Comparison of ENCODE assay signal across 10 cellular contexts in genomic region chr7:27103489-27104226, GRCh38. TPM values are rescaled to one million over a fixed set of nuclear protein-coding genes. Genes with fewer than 3 reads are reported as not detected.
A peak's percentile ranks its signal among the peaks of the same experiment; 100 is the strongest.
DNase-seq lines count a peak whose midpoint lies in the region; ATAC-seq and TF ChIP-seq lines count a peak whose summit lies in the region.
"Had no signal": no experiment of that assay in that cellular context is flagged by ENCODE, and none has a peak within 500 bp of the region (broad histone marks: within the 10 kb centered on the region; RNA-seq: fewer than 3 reads in every experiment).

No MANE protein-coding gene starts in this region.

- intact Hi-C loops in MCF 10A (cut with micrococcal nuclease) (no loop called here), right lobe of liver (cut with DNase I) (no loop called here)

- H3K27ac ChIP-seq in right lobe of liver: peak overlapping the region; percentile 50 to 71 (median 54)

- H3K27me3 ChIP-seq in right lobe of liver: peaks cover 0 to 25% of the 10 kb centered on the region in 2 donors

- no peak overlapping the region for H3K4me3 ChIP-seq in right lobe of liver

- peaks cover 0 to 3% (median 0%) of the 10 kb centered on the region in 4 donors for H3K4me1 ChIP-seq in right lobe of liver

- WGBS in right lobe of liver (ENCODE audit: insufficient coverage, low coverage, low lambda C conversion rate, missing lambda C conversion rate): 11% methylated on average over 22 of the region's 35 CpGs

- no peaks in the 10 kb centered on the region for H3K27me3 Mint-ChIP-seq in MCF 10A (ENCODE audit: insufficient read depth, unreplicated experiment)

- peaks cover 57% of the 10 kb centered on the region for H3K4me1 Mint-ChIP-seq in MCF 10A (ENCODE audit: insufficient read depth, unreplicated experiment)
- peaks cover 37% of the 10 kb centered on the region for H3K4me1 Mint-ChIP-seq in stimulated activated effector memory CD8-positive, alpha-beta T cell treated with anti-CD3 and anti-CD28 coated beads, Interleukin-12 subunit alpha, Interleukin-12 subunit beta, amount 100 ng/mL, for 72 hours

- H3K4me3 Mint-ChIP-seq in MCF 10A (ENCODE audit: unreplicated experiment): peak overlapping the region; percentile 83
- peak overlapping the region; percentile 59 for H3K4me3 Mint-ChIP-seq in stimulated activated effector memory CD8-positive, alpha-beta T cell treated with anti-CD3 and anti-CD28 coated beads, Interleukin-12 subunit alpha, Interleukin-12 subunit beta, amount 100 ng/mL, for 72 hours

- no peaks in the 10 kb centered on the region for H3K36me3 ChIP-seq in right lobe of liver

- in situ Hi-C loops in KBM-7 (cut with MboI; ENCODE audit: low pct_unique_long_range_greater_than_20kb, low sequenced_read_pairs): no loop called here

- TF ChIP-seq POLR2A in right lobe of liver (IDR thresholded peaks at IDR 0.05): no peak

- CTCF ChIA-PET in MCF 10A (lab: Yijun Ruan, JAX): interaction anchor here (3.1 kb wide), 1 partner anchor 249 kb away, joined by 16 read pairs; no protein-coding TSS in a partner anchor

- POLR2A ChIA-PET in MCF 10A (lab: Yijun Ruan, JAX): interaction anchor here (0.6 to 2.0 kb wide), 7 partner anchors 9 to 574 kb away, joined by 3 to 8 read pairs (median 4); no protein-coding TSS in a partner anchor

- no TSS peak for BruUV-seq in MCF 10A (replicated peaks; lab: Mats Ljungman, UMichigan)

- TF ChIP-seq CTCF in MCF 10A (IDR thresholded peaks at IDR 0.05; ENCODE audit: unreplicated experiment) (no peak), right lobe of liver (IDR thresholded peaks at IDR 0.05) (no peak)

- no peaks in the 10 kb centered on the region for H3K9me3 ChIP-seq in right lobe of liver

- ATAC-seq in right lobe of liver (peak in 2 of 4 donors; percentile 7 to 11), GM18870 (IDR thresholded peaks at IDR 0.05; ENCODE audit: unreplicated experiment) (no peak), GM21723 (IDR thresholded peaks at IDR 0.05; ENCODE audit: unreplicated experiment) (no peak), HG02571 (IDR thresholded peaks at IDR 0.05; ENCODE audit: unreplicated experiment) (no peak)
- ATAC-seq in stimulated activated effector memory CD8-positive, alpha-beta T cell treated with anti-CD3 and anti-CD28 coated beads, Interleukin-12 subunit alpha, Interleukin-12 subunit beta, amount 100 ng/mL, for 72 hours: no peak

- DNase-seq in KBM-7 (peak; percentile 33), MCF 10A (ENCODE audit: unreplicated experiment) (peak; percentile 53), right lobe of liver (no peak), superior temporal gyrus (ENCODE audit: extremely low spot score) (no peak)
- DNase-seq in stimulated activated effector memory CD8-positive, alpha-beta T cell treated with anti-CD3 and anti-CD28 coated beads, Interleukin-12 subunit alpha, Interleukin-12 subunit beta, amount 100 ng/mL, for 72 hours (ENCODE audit: low spot score in 2 of 2): no peak
- DNase-seq: activated T-cell treated with anti-CD3 and anti-CD28 coated beads for 4 hours, T-cell had no signal

- no peaks in the 10 kb centered on the region for H3K9me3 Mint-ChIP-seq in MCF 10A (ENCODE audit: unreplicated experiment)
- no peaks in the 10 kb centered on the region for H3K9me3 Mint-ChIP-seq in stimulated activated effector memory CD8-positive, alpha-beta T cell treated with anti-CD3 and anti-CD28 coated beads, Interleukin-12 subunit alpha, Interleukin-12 subunit beta, amount 100 ng/mL, for 72 hours
- H3K9me3 Mint-ChIP-seq: T-cell had no signal

- H3K27ac Mint-ChIP-seq in MCF 10A (ENCODE audit: low read depth, unreplicated experiment): peak overlapping the region; percentile 99
- no peak overlapping the region for H3K27ac Mint-ChIP-seq in stimulated activated effector memory CD8-positive, alpha-beta T cell treated with anti-CD3 and anti-CD28 coated beads, Interleukin-12 subunit alpha, Interleukin-12 subunit beta, amount 100 ng/mL, for 72 hours

- H3K36me3 Mint-ChIP-seq in MCF 10A (ENCODE audit: insufficient read depth, unreplicated experiment): peaks cover 67% of the 10 kb centered on the region
- H3K36me3 Mint-ChIP-seq in stimulated activated effector memory CD8-positive, alpha-beta T cell treated with anti-CD3 and anti-CD28 coated beads, Interleukin-12 subunit alpha, Interleukin-12 subunit beta, amount 100 ng/mL, for 72 hours: peaks cover 23% of the 10 kb centered on the region

RNA-seq across cellular contexts. Expression of gene HOXA2, which starts 1.2 kb away (rescaled TPM):
- total RNA-seq in MCF 10A (2022) (1.2 and 1.4 TPM in 2 replicates), right lobe of liver (under 1 TPM in 3 of 6 experiments, not detected in 3; 0.16 to 0.19 (median 0.17) TPM)
- total RNA-seq: T-cell had no signal

RNA-seq across cellular contexts. Expression of gene HOXA1, which starts 7.9 kb away (rescaled TPM):
- 5.6 and 7.1 TPM in 2 replicates for total RNA-seq in MCF 10A (2022)
- under 1 TPM in 5 of 6 experiments, not detected in 1; 0.09 to 0.31 (median 0.17) TPM for total RNA-seq in right lobe of liver

RNA-seq across cellular contexts. Expression of gene HOXA4, which starts 26.9 kb away (rescaled TPM):
- total RNA-seq in MCF 10A (2022) (2.6 and 3.7 TPM in 2 replicates), right lobe of liver (1 to 10 TPM in 1 of 6 experiments, under 1 TPM in 4, not detected in 1; 0.55 to 1.6 (median 0.75) TPM)

RNA-seq across cellular contexts. Expression of gene HOXA5, which starts 39.8 kb away (rescaled TPM):
- 7.4 and 8.8 TPM in 2 replicates for total RNA-seq in MCF 10A (2022)
- 1 to 10 TPM in 2 of 6 experiments, under 1 TPM in 4; 0.18 to 1.5 (median 0.65) TPM for total RNA-seq in right lobe of liver

RNA-seq across cellular contexts. Expression of gene HOXA6, which starts 43.9 kb away (rescaled TPM):
- 0.96 and 2.0 TPM in 2 replicates for total RNA-seq in MCF 10A (2022)
- not detected for total RNA-seq in right lobe of liver

Comparison
In these comparisons a context has a peak if more than half of its experiments do, and no peak if none do; other contexts are left out.
1. DNase-seq: peak in KBM-7 (single experiment) and MCF 10A (single experiment); none in right lobe of liver (0 of 3), stimulated activated effector memory CD8-positive, alpha-beta T cell treated with anti-CD3 and anti-CD28 coated beads, Interleukin-12 subunit alpha, Interleukin-12 subunit beta, amount 100 ng/mL, for 72 hours (0 of 2) and superior temporal gyrus (single experiment).